8 cellular contexts compared by ENCODE assay signal in the genomic region with DNA sequence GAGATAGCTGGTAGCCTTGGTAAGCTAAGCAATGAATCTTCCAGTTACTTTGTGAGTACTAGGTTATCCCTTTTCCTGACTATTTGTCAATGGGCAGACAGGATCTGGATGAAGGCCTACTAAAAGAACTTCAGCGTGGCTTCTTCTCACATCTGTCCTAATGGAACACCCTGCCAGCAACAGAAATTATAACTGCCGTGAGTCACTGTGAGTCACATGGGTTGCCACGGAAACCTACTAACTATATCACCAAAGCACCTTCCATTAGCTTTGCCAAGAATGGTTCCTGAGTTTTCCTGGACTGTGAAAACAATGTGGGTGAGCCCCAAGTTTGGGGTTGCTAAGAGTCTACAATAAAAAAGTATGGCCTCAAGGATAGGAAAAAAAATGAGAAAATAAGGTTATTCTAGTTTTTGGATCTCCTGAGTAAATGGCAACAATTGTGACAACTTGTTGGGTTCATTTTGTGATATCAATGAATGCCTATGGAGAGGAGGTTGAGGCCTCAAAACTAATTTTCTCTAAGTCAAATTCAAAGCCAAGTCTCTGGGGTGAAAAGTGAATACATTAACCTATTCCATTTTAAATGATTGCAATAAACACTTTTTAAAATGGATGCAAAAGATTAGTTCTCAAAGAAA.
A peak's percentile ranks its signal among the peaks of the same experiment; 100 is the strongest.
DNase-seq lines count a peak whose midpoint lies in the region; ATAC-seq and TF ChIP-seq lines count a peak whose summit lies in the region.

No MANE protein-coding gene starts in this region.

- ATAC-seq in HG03095 (IDR thresholded peaks at IDR 0.05; ENCODE audit: unreplicated experiment): no peak

- DNase-seq in AG09319 (ENCODE audit: extremely low read depth, low read depth) (peak; percentile 60), LoVo (ENCODE audit: low spot score) (peak; percentile 86), hepatic stellate cell (ENCODE audit: low spot score) (peak; percentile 38), NCI-H1092 treated with DMSO at 0.1 percent for 48 hours (lab: John Stamatoyannopoulos, UW) (no peak)
- DNase-seq in activated T-cell treated with anti-CD3 and anti-CD28 coated beads, Interleukin-2, amount 50 U/mL, for 48 hours: peak; percentile 74
- peak in 2 of 3 experiments; percentile 53 to 63 for DNase-seq in stimulated activated CD4-positive, alpha-beta T cell treated with anti-CD3 and anti-CD28 coated beads, TNF-alpha, amount 100 ng/mL, for 24 hours (ENCODE audit: low read depth in 3 of 3)
- no peak for DNase-seq in central memory CD4-positive, alpha-beta T cell

- TF ChIP-seq CTCF in AG09319 (IDR thresholded peaks at IDR 0.05; ENCODE audit: low read depth, low read length): no peak

Comparison
In these comparisons a context has a peak if more than half of its experiments do, and no peak if none do; other contexts are left out.
1. DNase-seq: peak in AG09319 (single experiment), LoVo (single experiment), activated T-cell treated with anti-CD3 and anti-CD28 coated beads, Interleukin-2, amount 50 U/mL, for 48 hours (2 of 2), hepatic stellate cell (single experiment) and stimulated activated CD4-positive, alpha-beta T cell treated with anti-CD3 and anti-CD28 coated beads, TNF-alpha, amount 100 ng/mL, for 24 hours (2 of 3); none in NCI-H1092 treated with DMSO at 0.1 percent for 48 hours (single experiment) and central memory CD4-positive, alpha-beta T cell (single experiment).